In genomic region chr15:95684693-95685115, GRCh38 we compare ENCODE assay signal across 15 cellular contexts.
A peak's percentile ranks its signal among the peaks of the same experiment; 100 is the strongest.
DNase-seq lines count a peak whose midpoint lies in the region; ATAC-seq and TF ChIP-seq lines count a peak whose summit lies in the region.
"Had no signal": no experiment of that assay in that cellular context is flagged by ENCODE, and none has a peak within 500 bp of the region (broad histone marks: within the 10 kb centered on the region; RNA-seq: fewer than 3 reads in every experiment).

No MANE protein-coding gene starts in this region.

- H3K4me2 ChIP-seq in fibroblast of lung (ENCODE audit: extremely low read depth, insufficient read depth, low read length), result no peak overlapping the region

- no peak for ATAC-seq in GM18519 (IDR thresholded peaks at IDR 0.05; ENCODE audit: low FRiP score, unreplicated experiment)
- ATAC-seq in HG02588 (IDR thresholded peaks at IDR 0.05; ENCODE audit: unreplicated experiment), result no peak

- no peaks in the 10 kb centered on the region for H3K79me2 ChIP-seq in fibroblast of lung (ENCODE audit: control insufficient read depth, insufficient read depth, low read length)

- H3K4me1 ChIP-seq in fibroblast of lung (ENCODE audit: control insufficient read depth, extremely low read depth, insufficient read depth, low read length), result no peaks in the 10 kb centered on the region

- H3K27ac ChIP-seq in RWPE1 (no peak overlapping the region), fibroblast of lung (ENCODE audit: insufficient read depth, low read length) (no peak overlapping the region)
- H3K27ac ChIP-seq: tibial nerve had no signal

- H3K9me3 ChIP-seq in fibroblast of lung (ENCODE audit: control insufficient read depth, insufficient read depth, low read depth, low read length), result no peaks in the 10 kb centered on the region
- H3K9me3 ChIP-seq: tibial nerve had no signal

- H2AFZ ChIP-seq in fibroblast of lung (ENCODE audit: low read length), result no peak overlapping the region

- DNase-seq in GM04504 (ENCODE audit: low read depth), result peak; percentile 31
- peak; percentile 83 for DNase-seq in RWPE1 (ENCODE audit: low spot score)
- peak; percentile 87 to 90 for DNase-seq in fibroblast of lung (ENCODE audit: low read depth in 2 of 2)
- peak; percentile 95 for DNase-seq in renal cortical epithelial cell (ENCODE audit: low read depth)
- DNase-seq in activated T-cell treated with anti-CD3 and anti-CD28 coated beads, Interleukin-2, amount 50 U/mL, for 48 hours, result no peak
- no peak for DNase-seq in Kasumi-1 (lab: John Stamatoyannopoulos, UW)
- DNase-seq: activated CD4-positive, CD25-positive, alpha-beta regulatory T cell; activated gamma-delta T cell; DMS79 treated with DMSO at 0.1 percent for 48 hours; immature natural killer cell; NCI-H1930; occipital lobe had no signal

- H4K20me1 ChIP-seq in fibroblast of lung (ENCODE audit: control insufficient read depth, extremely low read depth, insufficient read depth, low read length), result no peaks in the 10 kb centered on the region

- no peak overlapping the region for H3K4me3 ChIP-seq in fibroblast of lung (replicated peaks in 1 of 4; ENCODE audit: control extremely low read depth in 1 of 4, insufficient read depth in 1 of 4, low read depth in 3 of 4, low read length in 4 of 4)
- H3K4me3 ChIP-seq: tibial nerve had no signal

- no peaks in the 10 kb centered on the region for H3K36me3 ChIP-seq in fibroblast of lung (ENCODE audit: control insufficient read depth, insufficient read depth, low read length)
- H3K36me3 ChIP-seq: tibial nerve had no signal

- TF ChIP-seq CTCF in RWPE1 (conservative IDR thresholded peaks at IDR 0.05; ENCODE audit: low read depth), result no peak
- no peak for TF ChIP-seq CTCF in fibroblast of lung (conservative IDR thresholded peaks at IDR 0.05 in 1 of 2, IDR thresholded peaks at IDR 0.05 in 1 of 2; ENCODE audit: low read depth in 1 of 2, low read length in 2 of 2)

- POLR2A ChIA-PET in RWPE1 (lab: Yijun Ruan, JAX; ENCODE audit: low non-redundant PET), result no interaction called here

- H3K27me3 ChIP-seq in fibroblast of lung (ENCODE audit: control insufficient read depth, insufficient read depth, low read length), result no peaks in the 10 kb centered on the region
- H3K27me3 ChIP-seq: tibial nerve had no signal

- CTCF ChIA-PET in RWPE1 (lab: Yijun Ruan, JAX), result interaction anchor here (0.6 kb wide), 2 partner anchors 365 to 382 kb away, joined by 3 read pairs; no protein-coding TSS in a partner anchor

- H3K9ac ChIP-seq in fibroblast of lung (ENCODE audit: insufficient read depth, low read length), result no peak overlapping the region

Comparison
In these comparisons a context has a peak if more than half of its experiments do, and no peak if none do; other contexts are left out.
1. DNase-seq: peak in GM04504 (single experiment), RWPE1 (single experiment), fibroblast of lung (2 of 2) and renal cortical epithelial cell (single experiment); none in activated T-cell treated with anti-CD3 and anti-CD28 coated beads, Interleukin-2, amount 50 U/mL, for 48 hours (0 of 2) and Kasumi-1 (0 of 2).